26 cellular contexts compared by ENCODE assay signal in the genomic region with DNA sequence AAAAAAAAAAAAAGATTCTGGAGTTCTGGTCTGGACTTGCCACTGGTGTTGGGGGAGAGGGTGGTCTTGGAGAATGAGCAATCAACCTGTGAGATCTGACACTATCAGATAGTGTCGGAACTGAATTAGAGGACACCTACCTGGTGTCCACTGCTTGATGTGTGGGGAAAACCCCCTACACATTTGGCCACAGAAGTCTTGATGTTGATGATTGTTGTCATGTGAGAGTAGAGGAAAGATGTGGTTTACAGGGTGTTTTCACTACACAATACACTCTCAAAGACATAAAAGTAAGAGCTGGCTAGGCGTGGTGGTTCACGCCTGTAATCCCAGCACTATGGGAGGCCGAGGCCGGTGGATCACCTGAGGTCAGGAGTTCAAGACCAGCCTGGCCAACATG.
"Had no signal": no experiment of that assay in that cellular context is flagged by ENCODE, and none has a peak within 500 bp of the region (broad histone marks: within the 10 kb centered on the region; RNA-seq: fewer than 3 reads in every experiment).

No MANE protein-coding gene starts in this region.

- H3K36me3 Mint-ChIP-seq: naive thymus-derived CD8-positive, alpha-beta T cell had no signal

- FAIRE-seq: kidney had no signal

- H3K4me1 ChIP-seq: prostate gland, stomach, testis, thyroid gland, transverse colon, vagina had no signal

- H3K4me3 Mint-ChIP-seq: naive thymus-derived CD8-positive, alpha-beta T cell had no signal

- H3K9me3 Mint-ChIP-seq: naive thymus-derived CD8-positive, alpha-beta T cell had no signal

- H3K9me3 ChIP-seq: heart right ventricle, left lung, lower lobe of right lung, ovary, prostate gland, stomach, testis, thyroid gland, transverse colon, upper lobe of left lung, vagina had no signal

- H3K36me3 ChIP-seq: heart right ventricle, left lung, lower lobe of right lung, ovary, prostate gland, stomach, thyroid gland, transverse colon, upper lobe of left lung, vagina had no signal

- ATAC-seq: heart right ventricle; left colon; left lung; lower lobe of right lung; naive thymus-derived CD8-positive, alpha-beta T cell; right cardiac atrium; sciatic nerve had no signal

- DNase-seq: heart right ventricle; kidney; left colon; left lung; mammary epithelial cell; mesenchymal stem cell; naive thymus-derived CD8-positive, alpha-beta T cell; ovary; retina; right cardiac atrium; stimulated activated CD4-positive, alpha-beta T cell treated with anti-CD3 and anti-CD28 coated beads, Interleukin-12 subunit alpha, Interleukin-12 subunit beta, amount 100 ng/mL, for 4 hours; stimulated activated CD4-positive, alpha-beta T cell treated with anti-CD3 and anti-CD28 coated beads, Interleukin-15, amount 100 ng/mL, for 24 hours; stimulated activated CD4-positive, alpha-beta T cell treated with anti-CD3 and anti-CD28 coated beads, Interleukin-2, amount 100 ng/mL, for 24 hours; stimulated activated CD4-positive, alpha-beta T cell treated with anti-CD3 and anti-CD28 coated beads, Interleukin-4, amount 100 ng/mL, for 1 hour; stimulated activated naive CD4-positive, alpha-beta T cell; stomach; testis; thyroid gland; transverse colon; upper lobe of left lung had no signal

- H3K27ac ChIP-seq: heart right ventricle, hepatocyte, left lung, lower lobe of right lung, ovary, prostate gland, skin epidermis, stomach, testis, thyroid gland, transverse colon, upper lobe of left lung, vagina had no signal

- H3K4me3 ChIP-seq: heart right ventricle, hepatocyte, left lung, lower lobe of right lung, ovary, prostate gland, skin epidermis, stomach, testis, thyroid gland, transverse colon, upper lobe of left lung, vagina had no signal

- H3K27me3 Mint-ChIP-seq: naive thymus-derived CD8-positive, alpha-beta T cell had no signal
